Comparison of ENCODE assay signal across 1 cellular context in the genomic region with DNA sequence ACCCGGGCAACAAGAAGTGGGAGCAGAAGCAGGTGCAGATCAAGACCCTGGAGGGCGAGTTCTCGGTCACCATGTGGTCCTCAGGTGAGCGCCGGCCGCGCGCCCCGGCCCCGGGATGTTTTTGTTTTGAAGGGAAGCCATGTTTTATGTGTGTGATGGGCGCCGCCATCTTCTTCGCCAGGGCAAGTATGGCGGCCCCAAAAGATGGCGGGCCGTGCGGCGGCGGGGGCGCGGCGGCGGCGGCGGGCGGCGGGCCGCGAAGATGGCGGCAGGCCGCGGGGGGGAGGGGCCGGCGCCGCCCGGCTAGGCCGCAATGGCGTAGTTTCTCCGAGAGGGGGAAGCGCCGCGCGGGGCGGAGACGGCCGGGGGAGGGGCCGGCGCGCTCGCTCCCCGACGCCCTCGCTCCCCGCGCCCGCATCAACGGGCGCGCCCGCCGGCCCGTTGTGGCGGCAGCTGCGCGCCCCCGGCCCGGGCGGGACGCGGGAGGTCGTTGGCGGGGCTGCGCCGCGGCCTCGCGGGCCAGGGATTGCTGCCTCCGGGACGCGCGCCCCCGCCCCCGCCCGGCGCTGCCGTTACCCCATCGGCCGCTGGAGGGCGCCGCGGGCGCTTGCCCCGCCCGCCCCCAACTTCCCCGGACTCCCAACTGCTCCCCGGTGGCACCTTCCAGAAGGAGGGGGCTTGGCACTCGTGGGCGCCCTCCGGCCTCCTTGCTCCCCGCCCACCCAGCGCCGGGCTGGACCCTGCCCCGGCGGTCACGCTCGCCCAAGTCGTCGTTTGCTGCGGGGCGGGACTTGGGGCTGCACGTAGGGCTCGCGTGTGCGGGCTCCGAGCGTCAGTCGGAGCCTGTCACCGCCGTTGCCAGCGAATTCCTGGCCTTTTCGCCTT.
A peak's percentile ranks its signal among the peaks of the same experiment; 100 is the strongest.
TF ChIP-seq lines count a peak whose summit lies in the region.

No MANE protein-coding gene starts in this region.

TF ChIP-seq in HepG2, 621 proteins besides CTCF, POLR2A, EP300 and RAD21 (continued from another document and continues in another):
- TF ChIP-seq, protein P1, sequence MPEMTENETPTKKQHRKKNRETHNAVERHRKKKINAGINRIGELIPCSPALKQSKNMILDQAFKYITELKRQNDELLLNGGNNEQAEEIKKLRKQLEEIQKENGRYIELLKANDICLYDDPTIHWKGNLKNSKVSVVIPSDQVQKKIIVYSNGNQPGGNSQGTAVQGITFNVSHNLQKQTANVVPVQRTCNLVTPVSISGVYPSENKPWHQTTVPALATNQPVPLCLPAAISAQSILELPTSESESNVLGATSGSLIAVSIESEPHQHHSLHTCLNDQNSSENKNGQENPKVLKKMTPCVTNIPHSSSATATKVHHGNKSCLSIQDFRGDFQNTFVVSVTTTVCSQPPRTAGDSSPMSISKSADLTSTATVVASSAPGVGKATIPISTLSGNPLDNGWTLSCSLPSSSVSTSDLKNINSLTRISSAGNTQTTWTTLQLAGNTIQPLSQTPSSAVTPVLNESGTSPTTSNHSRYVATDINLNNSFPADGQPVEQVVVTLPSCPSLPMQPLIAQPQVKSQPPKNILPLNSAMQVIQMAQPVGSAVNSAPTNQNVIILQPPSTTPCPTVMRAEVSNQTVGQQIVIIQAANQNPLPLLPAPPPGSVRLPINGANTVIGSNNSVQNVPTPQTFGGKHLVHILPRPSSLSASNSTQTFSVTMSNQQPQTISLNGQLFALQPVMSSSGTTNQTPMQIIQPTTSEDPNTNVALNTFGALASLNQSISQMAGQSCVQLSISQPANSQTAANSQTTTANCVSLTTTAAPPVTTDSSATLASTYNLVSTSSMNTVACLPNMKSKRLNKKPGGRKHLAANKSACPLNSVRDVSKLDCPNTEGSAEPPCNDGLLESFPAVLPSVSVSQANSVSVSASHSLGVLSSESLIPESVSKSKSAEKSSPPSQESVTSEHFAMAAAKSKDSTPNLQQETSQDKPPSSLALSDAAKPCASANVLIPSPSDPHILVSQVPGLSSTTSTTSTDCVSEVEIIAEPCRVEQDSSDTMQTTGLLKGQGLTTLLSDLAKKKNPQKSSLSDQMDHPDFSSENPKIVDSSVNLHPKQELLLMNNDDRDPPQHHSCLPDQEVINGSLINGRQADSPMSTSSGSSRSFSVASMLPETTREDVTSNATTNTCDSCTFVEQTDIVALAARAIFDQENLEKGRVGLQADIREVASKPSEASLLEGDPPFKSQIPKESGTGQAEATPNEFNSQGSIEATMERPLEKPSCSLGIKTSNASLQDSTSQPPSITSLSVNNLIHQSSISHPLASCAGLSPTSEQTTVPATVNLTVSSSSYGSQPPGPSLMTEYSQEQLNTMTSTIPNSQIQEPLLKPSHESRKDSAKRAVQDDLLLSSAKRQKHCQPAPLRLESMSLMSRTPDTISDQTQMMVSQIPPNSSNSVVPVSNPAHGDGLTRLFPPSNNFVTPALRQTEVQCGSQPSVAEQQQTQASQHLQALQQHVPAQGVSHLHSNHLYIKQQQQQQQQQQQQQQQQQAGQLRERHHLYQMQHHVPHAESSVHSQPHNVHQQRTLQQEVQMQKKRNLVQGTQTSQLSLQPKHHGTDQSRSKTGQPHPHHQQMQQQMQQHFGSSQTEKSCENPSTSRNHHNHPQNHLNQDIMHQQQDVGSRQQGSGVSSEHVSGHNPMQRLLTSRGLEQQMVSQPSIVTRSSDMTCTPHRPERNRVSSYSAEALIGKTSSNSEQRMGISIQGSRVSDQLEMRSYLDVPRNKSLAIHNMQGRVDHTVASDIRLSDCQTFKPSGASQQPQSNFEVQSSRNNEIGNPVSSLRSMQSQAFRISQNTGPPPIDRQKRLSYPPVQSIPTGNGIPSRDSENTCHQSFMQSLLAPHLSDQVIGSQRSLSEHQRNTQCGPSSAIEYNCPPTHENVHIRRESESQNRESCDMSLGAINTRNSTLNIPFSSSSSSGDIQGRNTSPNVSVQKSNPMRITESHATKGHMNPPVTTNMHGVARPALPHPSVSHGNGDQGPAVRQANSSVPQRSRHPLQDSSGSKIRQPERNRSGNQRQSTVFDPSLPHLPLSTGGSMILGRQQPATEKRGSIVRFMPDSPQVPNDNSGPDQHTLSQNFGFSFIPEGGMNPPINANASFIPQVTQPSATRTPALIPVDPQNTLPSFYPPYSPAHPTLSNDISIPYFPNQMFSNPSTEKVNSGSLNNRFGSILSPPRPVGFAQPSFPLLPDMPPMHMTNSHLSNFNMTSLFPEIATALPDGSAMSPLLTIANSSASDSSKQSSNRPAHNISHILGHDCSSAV (CRISPR knock-in tag; IDR thresholded peaks at IDR 0.05; ENCODE audit: borderline replicate concordance) = no peak
- TF ChIP-seq, protein P2, sequence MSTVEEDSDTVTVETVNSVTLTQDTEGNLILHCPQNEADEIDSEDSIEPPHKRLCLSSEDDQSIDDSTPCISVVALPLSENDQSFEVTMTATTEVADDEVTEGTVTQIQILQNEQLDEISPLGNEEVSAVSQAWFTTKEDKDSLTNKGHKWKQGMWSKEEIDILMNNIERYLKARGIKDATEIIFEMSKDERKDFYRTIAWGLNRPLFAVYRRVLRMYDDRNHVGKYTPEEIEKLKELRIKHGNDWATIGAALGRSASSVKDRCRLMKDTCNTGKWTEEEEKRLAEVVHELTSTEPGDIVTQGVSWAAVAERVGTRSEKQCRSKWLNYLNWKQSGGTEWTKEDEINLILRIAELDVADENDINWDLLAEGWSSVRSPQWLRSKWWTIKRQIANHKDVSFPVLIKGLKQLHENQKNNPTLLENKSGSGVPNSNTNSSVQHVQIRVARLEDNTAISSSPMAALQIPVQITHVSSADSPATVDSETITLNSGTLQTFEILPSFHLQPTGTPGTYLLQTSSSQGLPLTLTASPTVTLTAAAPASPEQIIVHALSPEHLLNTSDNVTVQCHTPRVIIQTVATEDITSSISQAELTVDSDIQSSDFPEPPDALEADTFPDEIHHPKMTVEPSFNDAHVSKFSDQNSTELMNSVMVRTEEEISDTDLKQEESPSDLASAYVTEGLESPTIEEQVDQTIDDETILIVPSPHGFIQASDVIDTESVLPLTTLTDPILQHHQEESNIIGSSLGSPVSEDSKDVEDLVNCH (CRISPR knock-in tag; IDR thresholded peaks at IDR 0.05) = no peak
- TF ChIP-seq ZNF713 (CRISPR knock-in tag; IDR thresholded peaks at IDR 0.05) = no peak
- TF ChIP-seq, protein P3, sequence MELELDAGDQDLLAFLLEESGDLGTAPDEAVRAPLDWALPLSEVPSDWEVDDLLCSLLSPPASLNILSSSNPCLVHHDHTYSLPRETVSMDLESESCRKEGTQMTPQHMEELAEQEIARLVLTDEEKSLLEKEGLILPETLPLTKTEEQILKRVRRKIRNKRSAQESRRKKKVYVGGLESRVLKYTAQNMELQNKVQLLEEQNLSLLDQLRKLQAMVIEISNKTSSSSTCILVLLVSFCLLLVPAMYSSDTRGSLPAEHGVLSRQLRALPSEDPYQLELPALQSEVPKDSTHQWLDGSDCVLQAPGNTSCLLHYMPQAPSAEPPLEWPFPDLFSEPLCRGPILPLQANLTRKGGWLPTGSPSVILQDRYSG (CRISPR knock-in tag; IDR thresholded peaks at IDR 0.05) = no peak
- TF ChIP-seq ZSCAN20 (CRISPR knock-in tag; IDR thresholded peaks at IDR 0.05; ENCODE audit: borderline replicate concordance) = peak; percentile 58; the same call in 1 of the 2 replicates
- peak; percentile 11; the same call in 1 of the 2 replicates for TF ChIP-seq RARA (CRISPR knock-in tag; IDR thresholded peaks at IDR 0.05)
- TF ChIP-seq, protein P4, sequence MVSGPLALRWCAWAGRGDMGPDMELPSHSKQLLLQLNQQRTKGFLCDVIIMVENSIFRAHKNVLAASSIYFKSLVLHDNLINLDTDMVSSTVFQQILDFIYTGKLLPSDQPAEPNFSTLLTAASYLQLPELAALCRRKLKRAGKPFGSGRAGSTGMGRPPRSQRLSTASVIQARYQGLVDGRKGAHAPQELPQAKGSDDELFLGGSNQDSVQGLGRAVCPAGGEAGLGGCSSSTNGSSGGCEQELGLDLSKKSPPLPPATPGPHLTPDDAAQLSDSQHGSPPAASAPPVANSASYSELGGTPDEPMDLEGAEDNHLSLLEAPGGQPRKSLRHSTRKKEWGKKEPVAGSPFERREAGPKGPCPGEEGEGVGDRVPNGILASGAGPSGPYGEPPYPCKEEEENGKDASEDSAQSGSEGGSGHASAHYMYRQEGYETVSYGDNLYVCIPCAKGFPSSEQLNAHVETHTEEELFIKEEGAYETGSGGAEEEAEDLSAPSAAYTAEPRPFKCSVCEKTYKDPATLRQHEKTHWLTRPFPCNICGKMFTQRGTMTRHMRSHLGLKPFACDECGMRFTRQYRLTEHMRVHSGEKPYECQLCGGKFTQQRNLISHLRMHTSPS (CRISPR knock-in tag; IDR thresholded peaks at IDR 0.05; ENCODE audit: low read depth) = peak; percentile 75
- no peak for TF ChIP-seq SAFB2 (CRISPR knock-in tag; IDR thresholded peaks at IDR 0.05; ENCODE audit: borderline replicate concordance, low read depth)
- TF ChIP-seq, protein P5, sequence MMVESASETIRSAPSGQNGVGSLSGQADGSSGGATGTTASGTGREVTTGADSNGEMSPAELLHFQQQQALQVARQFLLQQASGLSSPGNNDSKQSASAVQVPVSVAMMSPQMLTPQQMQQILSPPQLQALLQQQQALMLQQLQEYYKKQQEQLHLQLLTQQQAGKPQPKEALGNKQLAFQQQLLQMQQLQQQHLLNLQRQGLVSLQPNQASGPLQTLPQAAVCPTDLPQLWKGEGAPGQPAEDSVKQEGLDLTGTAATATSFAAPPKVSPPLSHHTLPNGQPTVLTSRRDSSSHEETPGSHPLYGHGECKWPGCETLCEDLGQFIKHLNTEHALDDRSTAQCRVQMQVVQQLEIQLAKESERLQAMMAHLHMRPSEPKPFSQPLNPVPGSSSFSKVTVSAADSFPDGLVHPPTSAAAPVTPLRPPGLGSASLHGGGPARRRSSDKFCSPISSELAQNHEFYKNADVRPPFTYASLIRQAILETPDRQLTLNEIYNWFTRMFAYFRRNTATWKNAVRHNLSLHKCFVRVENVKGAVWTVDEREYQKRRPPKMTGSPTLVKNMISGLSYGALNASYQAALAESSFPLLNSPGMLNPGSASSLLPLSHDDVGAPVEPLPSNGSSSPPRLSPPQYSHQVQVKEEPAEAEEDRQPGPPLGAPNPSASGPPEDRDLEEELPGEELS (CRISPR knock-in tag; IDR thresholded peaks at IDR 0.05) = no peak
- TF ChIP-seq NFE2 (CRISPR knock-in tag; IDR thresholded peaks at IDR 0.05) = no peak
- TF ChIP-seq, protein P6, sequence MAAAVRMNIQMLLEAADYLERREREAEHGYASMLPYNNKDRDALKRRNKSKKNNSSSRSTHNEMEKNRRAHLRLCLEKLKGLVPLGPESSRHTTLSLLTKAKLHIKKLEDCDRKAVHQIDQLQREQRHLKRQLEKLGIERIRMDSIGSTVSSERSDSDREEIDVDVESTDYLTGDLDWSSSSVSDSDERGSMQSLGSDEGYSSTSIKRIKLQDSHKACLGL (CRISPR knock-in tag; IDR thresholded peaks at IDR 0.05) = no peak; the same call in 1 of the 2 replicates
- no peak for TF ChIP-seq NCOA1 (CRISPR knock-in tag; IDR thresholded peaks at IDR 0.05)
- TF ChIP-seq, protein P7, sequence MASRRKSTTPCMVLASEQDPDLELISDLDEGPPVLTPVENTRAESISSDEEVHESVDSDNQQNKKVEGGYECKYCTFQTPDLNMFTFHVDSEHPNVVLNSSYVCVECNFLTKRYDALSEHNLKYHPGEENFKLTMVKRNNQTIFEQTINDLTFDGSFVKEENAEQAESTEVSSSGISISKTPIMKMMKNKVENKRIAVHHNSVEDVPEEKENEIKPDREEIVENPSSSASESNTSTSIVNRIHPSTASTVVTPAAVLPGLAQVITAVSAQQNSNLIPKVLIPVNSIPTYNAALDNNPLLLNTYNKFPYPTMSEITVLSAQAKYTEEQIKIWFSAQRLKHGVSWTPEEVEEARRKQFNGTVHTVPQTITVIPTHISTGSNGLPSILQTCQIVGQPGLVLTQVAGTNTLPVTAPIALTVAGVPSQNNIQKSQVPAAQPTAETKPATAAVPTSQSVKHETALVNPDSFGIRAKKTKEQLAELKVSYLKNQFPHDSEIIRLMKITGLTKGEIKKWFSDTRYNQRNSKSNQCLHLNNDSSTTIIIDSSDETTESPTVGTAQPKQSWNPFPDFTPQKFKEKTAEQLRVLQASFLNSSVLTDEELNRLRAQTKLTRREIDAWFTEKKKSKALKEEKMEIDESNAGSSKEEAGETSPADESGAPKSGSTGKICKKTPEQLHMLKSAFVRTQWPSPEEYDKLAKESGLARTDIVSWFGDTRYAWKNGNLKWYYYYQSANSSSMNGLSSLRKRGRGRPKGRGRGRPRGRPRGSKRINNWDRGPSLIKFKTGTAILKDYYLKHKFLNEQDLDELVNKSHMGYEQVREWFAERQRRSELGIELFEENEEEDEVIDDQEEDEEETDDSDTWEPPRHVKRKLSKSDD (CRISPR knock-in tag; IDR thresholded peaks at IDR 0.05; ENCODE audit: low read depth) = peak; percentile 68; the same call in 1 of the 2 replicates
- TF ChIP-seq, protein P8, sequence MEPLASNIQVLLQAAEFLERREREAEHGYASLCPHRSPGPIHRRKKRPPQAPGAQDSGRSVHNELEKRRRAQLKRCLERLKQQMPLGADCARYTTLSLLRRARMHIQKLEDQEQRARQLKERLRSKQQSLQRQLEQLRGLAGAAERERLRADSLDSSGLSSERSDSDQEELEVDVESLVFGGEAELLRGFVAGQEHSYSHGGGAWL (CRISPR knock-in tag; IDR thresholded peaks at IDR 0.05) = 0 out of 2 replicates have a peak, but pooled peaks have one; percentile 43
- TF ChIP-seq YEATS4 (CRISPR knock-in tag; IDR thresholded peaks at IDR 0.05; ENCODE audit: borderline replicate concordance) = peak; percentile 13
- TF ChIP-seq, protein P9, sequence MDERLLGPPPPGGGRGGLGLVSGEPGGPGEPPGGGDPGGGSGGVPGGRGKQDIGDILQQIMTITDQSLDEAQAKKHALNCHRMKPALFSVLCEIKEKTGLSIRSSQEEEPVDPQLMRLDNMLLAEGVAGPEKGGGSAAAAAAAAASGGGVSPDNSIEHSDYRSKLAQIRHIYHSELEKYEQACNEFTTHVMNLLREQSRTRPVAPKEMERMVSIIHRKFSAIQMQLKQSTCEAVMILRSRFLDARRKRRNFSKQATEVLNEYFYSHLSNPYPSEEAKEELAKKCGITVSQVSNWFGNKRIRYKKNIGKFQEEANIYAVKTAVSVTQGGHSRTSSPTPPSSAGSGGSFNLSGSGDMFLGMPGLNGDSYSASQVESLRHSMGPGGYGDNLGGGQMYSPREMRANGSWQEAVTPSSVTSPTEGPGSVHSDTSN (CRISPR knock-in tag; IDR thresholded peaks at IDR 0.05) = no peak
- TF ChIP-seq, protein P10, sequence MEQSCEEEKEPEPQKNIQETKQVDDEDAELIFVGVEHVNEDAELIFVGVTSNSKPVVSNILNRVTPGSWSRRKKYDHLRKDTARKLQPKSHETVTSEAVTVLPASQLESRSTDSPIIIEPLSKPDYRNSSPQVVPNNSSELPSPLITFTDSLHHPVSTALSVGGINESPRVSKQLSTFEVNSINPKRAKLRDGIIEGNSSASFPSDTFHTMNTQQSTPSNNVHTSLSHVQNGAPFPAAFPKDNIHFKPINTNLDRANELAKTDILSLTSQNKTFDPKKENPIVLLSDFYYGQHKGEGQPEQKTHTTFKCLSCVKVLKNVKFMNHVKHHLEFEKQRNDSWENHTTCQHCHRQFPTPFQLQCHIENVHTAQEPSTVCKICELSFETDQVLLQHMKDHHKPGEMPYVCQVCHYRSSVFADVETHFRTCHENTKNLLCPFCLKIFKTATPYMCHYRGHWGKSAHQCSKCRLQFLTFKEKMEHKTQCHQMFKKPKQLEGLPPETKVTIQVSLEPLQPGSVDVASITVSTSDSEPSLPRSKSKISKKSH (CRISPR knock-in tag; IDR thresholded peaks at IDR 0.05; ENCODE audit: borderline replicate concordance) = no peak
- TF ChIP-seq ZNF350 (CRISPR knock-in tag; IDR thresholded peaks at IDR 0.05; ENCODE audit: borderline replicate concordance, low read depth) = no peak
- TF ChIP-seq ZBTB42 (CRISPR knock-in tag; IDR thresholded peaks at IDR 0.05) = no peak
- TF ChIP-seq CBX1 (IDR thresholded peaks at IDR 0.05; ENCODE audit: low read depth) = no peak
- no peak for TF ChIP-seq MEIS1 (CRISPR knock-in tag; IDR thresholded peaks at IDR 0.05; ENCODE audit: borderline replicate concordance)
- no peak for TF ChIP-seq SP4 (CRISPR knock-in tag; IDR thresholded peaks at IDR 0.05)
- TF ChIP-seq, protein P11, sequence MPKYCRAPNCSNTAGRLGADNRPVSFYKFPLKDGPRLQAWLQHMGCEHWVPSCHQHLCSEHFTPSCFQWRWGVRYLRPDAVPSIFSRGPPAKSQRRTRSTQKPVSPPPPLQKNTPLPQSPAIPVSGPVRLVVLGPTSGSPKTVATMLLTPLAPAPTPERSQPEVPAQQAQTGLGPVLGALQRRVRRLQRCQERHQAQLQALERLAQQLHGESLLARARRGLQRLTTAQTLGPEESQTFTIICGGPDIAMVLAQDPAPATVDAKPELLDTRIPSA (CRISPR knock-in tag; IDR thresholded peaks at IDR 0.05; ENCODE audit: borderline replicate concordance) = no peak
